Comparison of ENCODE assay signal across 24 cellular contexts in the genomic region with DNA sequence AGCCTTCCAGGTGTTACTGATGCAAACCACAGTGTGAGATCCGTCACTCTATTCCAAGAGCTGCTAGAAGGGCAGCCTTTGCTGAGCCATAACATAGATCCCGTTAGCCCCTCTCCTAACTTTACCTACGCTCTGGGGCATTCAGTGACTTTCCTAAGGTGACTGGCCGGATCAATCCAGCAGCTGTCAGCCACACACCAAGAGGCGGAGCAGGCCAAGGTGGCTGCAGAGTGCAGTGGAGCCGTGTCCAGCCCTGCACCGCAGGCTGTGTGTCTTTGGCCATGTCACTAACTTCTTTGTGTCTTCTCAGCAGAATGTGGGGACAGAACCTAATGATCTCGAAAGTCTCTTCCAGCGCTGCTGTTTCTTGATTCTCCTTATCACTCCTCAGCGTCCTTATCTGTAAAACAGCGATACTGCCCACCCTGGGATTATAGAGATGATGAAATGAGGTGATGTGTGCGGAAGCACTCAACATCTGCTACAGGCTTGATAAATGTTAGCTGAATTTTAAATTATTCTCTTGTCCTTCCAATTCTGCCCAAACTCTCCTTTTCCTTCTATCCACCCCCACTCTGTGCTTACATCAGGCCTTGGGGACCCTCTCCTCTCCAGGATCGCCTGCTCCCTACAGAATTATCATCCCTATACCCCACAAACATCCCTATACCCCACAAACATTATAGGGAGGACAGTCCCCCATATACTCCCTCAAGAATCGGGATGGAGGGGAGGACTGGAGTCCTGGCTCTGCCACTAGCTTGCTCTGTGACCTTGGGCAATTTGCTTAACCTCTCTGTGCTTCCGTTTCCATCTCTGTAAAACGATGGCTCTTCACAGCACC. TPM values are rescaled to one million over a fixed set of nuclear protein-coding genes. Genes with fewer than 3 reads are reported as not detected.
DNase-seq lines count a peak whose midpoint lies in the region; ATAC-seq and TF ChIP-seq lines count a peak whose summit lies in the region.
"Had no signal": no experiment of that assay in that cellular context is flagged by ENCODE, and none has a peak within 500 bp of the region (broad histone marks: within the 10 kb centered on the region; RNA-seq: fewer than 3 reads in every experiment).

No MANE protein-coding gene starts in this region.

- H3K9me3 Mint-ChIP-seq in brain (no peaks in the 10 kb centered on the region), MCF 10A (ENCODE audit: unreplicated experiment) (no peaks in the 10 kb centered on the region)
- H3K9me3 Mint-ChIP-seq: activated naive CD8-positive, alpha-beta T cell treated with anti-CD3 and anti-CD28 coated beads, Interleukin-2, amount 50 U/mL, for 24 hours; activated T-helper 2 cell treated with anti-CD3 and anti-CD28 coated beads, Interferon-gamma antibody, Interleukin-2, Interleukin-4, amounts not matched to agents 10 μg/mL and 5 μg/mL and 100 μg/mL, durations not matched to agents 14 hours and 24 hours and 36 hours; CD4-positive, alpha-beta memory T cell; immature natural killer cell; stimulated activated effector memory CD8-positive, alpha-beta T cell treated with anti-CD3 and anti-CD28 coated beads, Interleukin-12 subunit alpha, Interleukin-12 subunit beta, amount 100 ng/mL, for 72 hours had no signal

- H3K27ac ChIP-seq in BLaER1 (peak overlapping the region; percentile 82), HUES48 (ENCODE audit: low read depth, low read length) (peak overlapping the region; percentile 96), iPS-20b (ENCODE audit: low read length) (no peak overlapping the region)
- H3K27ac ChIP-seq: cardiac muscle cell, esophagus muscularis mucosa, ovary, SK-N-MC, thoracic aorta had no signal

- H4K20me1 ChIP-seq in BLaER1, result no peaks in the 10 kb centered on the region

- H3K9me3 ChIP-seq in BLaER1 (no peaks in the 10 kb centered on the region), HUES48 (ENCODE audit: control insufficient read depth, insufficient read depth, low read length) (no peaks in the 10 kb centered on the region), iPS-20b (ENCODE audit: insufficient read depth, low read depth, low read length) (no peaks in the 10 kb centered on the region)
- H3K9me3 ChIP-seq: esophagus muscularis mucosa, ovary, Peyer's patch, thoracic aorta had no signal

- CTCF ChIA-PET in MCF 10A (lab: Yijun Ruan, JAX), result interaction anchor here (0.6 to 4.1 kb wide), 5 partner anchors 52 to 685 kb away, joined by 3 to 34 read pairs (median 7); no protein-coding TSS in a partner anchor

- BruUV-seq in MCF 10A (replicated peaks; lab: Mats Ljungman, UMichigan), result no TSS peak

- TF ChIP-seq CTCF in brain (conservative IDR thresholded peaks at IDR 0.05) (no peak), MCF 10A (IDR thresholded peaks at IDR 0.05; ENCODE audit: unreplicated experiment) (no peak)

- H3K9ac ChIP-seq in BLaER1, result peak overlapping the region; percentile 25; the same call in 1 of the 2 replicates
- no peak overlapping the region for H3K9ac ChIP-seq in HUES48 (ENCODE audit: low read depth, low read length)
- no peak overlapping the region for H3K9ac ChIP-seq in iPS-20b (ENCODE audit: low read depth, low read length)

- H3K4me1 Mint-ChIP-seq in brain (peaks cover 100% of the 10 kb centered on the region), MCF 10A (ENCODE audit: insufficient read depth, unreplicated experiment) (peaks cover 19% of the 10 kb centered on the region)
- H3K4me1 Mint-ChIP-seq: immature natural killer cell had no signal

- intact Hi-C loops in MCF 10A (cut with micrococcal nuclease), result loop anchor here (1.0 kb wide), 1 partner anchor 40 kb away; no protein-coding TSS in a partner anchor

- peak overlapping the region; percentile 80 for H3K4me2 ChIP-seq in BLaER1

- H3K4me3 ChIP-seq in BLaER1 (peak overlapping the region; percentile 30; the same call in 1 of the 2 replicates), HUES48 (ENCODE audit: low read depth, low read length) (peak overlapping the region; percentile 33; the same call in 1 of the 2 replicates), iPS-20b (ENCODE audit: low read length) (peak overlapping the region; percentile 26; the same call in 1 of the 2 replicates)
- H3K4me3 ChIP-seq: cardiac muscle cell, esophagus muscularis mucosa, ovary, SK-N-MC, thoracic aorta had no signal

- no peak for ATAC-seq in HG02571 (IDR thresholded peaks at IDR 0.05; ENCODE audit: unreplicated experiment)
- ATAC-seq: activated CD4-positive, alpha-beta T cell treated with anti-CD3 and anti-CD28 coated beads for 36 hours; activated naive CD8-positive, alpha-beta T cell treated with anti-CD3 and anti-CD28 coated beads, Interleukin-2, amount 50 U/mL, for 24 hours; stimulated activated effector memory CD8-positive, alpha-beta T cell treated with anti-CD3 and anti-CD28 coated beads, Interleukin-12 subunit alpha, Interleukin-12 subunit beta, amount 100 ng/mL, for 72 hours had no signal

- H3K27me3 ChIP-seq in BLaER1 (no peaks in the 10 kb centered on the region), HUES48 (ENCODE audit: control insufficient read depth, insufficient read depth, low read length) (peaks cover 77% of the 10 kb centered on the region), iPS-20b (ENCODE audit: insufficient read depth, low read length) (peaks cover 79% of the 10 kb centered on the region)
- H3K27me3 ChIP-seq: ovary, Peyer's patch had no signal

- H3K36me3 Mint-ChIP-seq in brain (no peaks in the 10 kb centered on the region), MCF 10A (ENCODE audit: insufficient read depth, unreplicated experiment) (no peaks in the 10 kb centered on the region)
- H3K36me3 Mint-ChIP-seq: CD4-positive, alpha-beta memory T cell; immature natural killer cell; stimulated activated effector memory CD8-positive, alpha-beta T cell treated with anti-CD3 and anti-CD28 coated beads, Interleukin-12 subunit alpha, Interleukin-12 subunit beta, amount 100 ng/mL, for 72 hours had no signal

- H3K4me3 Mint-ChIP-seq in brain (peak overlapping the region in 1 of 5 experiments; percentile 58), MCF 10A (ENCODE audit: unreplicated experiment) (no peak overlapping the region)
- H3K4me3 Mint-ChIP-seq: activated CD4-positive, alpha-beta T cell treated with anti-CD3 and anti-CD28 coated beads for 36 hours; activated naive CD8-positive, alpha-beta T cell treated with anti-CD3 and anti-CD28 coated beads, Interleukin-2, amount 50 U/mL, for 24 hours; CD4-positive, alpha-beta memory T cell; immature natural killer cell; stimulated activated effector memory CD8-positive, alpha-beta T cell treated with anti-CD3 and anti-CD28 coated beads, Interleukin-12 subunit alpha, Interleukin-12 subunit beta, amount 100 ng/mL, for 72 hours had no signal

- H3K27ac Mint-ChIP-seq in brain, result peak overlapping the region; percentile 29 to 93 (median 79)
- H3K27ac Mint-ChIP-seq in MCF 10A (ENCODE audit: low read depth, unreplicated experiment), result no peak overlapping the region
- H3K27ac Mint-ChIP-seq: activated CD4-positive, alpha-beta T cell treated with anti-CD3 and anti-CD28 coated beads for 36 hours; activated naive CD8-positive, alpha-beta T cell treated with anti-CD3 and anti-CD28 coated beads, Interleukin-2, amount 50 U/mL, for 24 hours; activated T-helper 2 cell treated with anti-CD3 and anti-CD28 coated beads, Interferon-gamma antibody, Interleukin-2, Interleukin-4, amounts not matched to agents 10 μg/mL and 5 μg/mL and 100 μg/mL, durations not matched to agents 14 hours and 24 hours and 36 hours; CD4-positive, alpha-beta memory T cell; immature natural killer cell; stimulated activated effector memory CD8-positive, alpha-beta T cell treated with anti-CD3 and anti-CD28 coated beads, Interleukin-12 subunit alpha, Interleukin-12 subunit beta, amount 100 ng/mL, for 72 hours had no signal

- POLR2A ChIA-PET in MCF 10A (lab: Yijun Ruan, JAX), result no interaction called here

- H3K27me3 Mint-ChIP-seq in brain, result peaks cover 12% of the 10 kb centered on the region
- H3K27me3 Mint-ChIP-seq in MCF 10A (ENCODE audit: insufficient read depth, unreplicated experiment), result peaks cover 31% of the 10 kb centered on the region

- H3K4me1 ChIP-seq in BLaER1, result peaks cover 98% of the 10 kb centered on the region
- H3K4me1 ChIP-seq in HUES48 (ENCODE audit: control insufficient read depth, insufficient read depth, low read length), result peaks cover 84% of the 10 kb centered on the region
- peaks cover 63% of the 10 kb centered on the region for H3K4me1 ChIP-seq in iPS-20b (ENCODE audit: insufficient read depth, low read length)

- H3K36me3 ChIP-seq in BLaER1 (no peaks in the 10 kb centered on the region), HUES48 (ENCODE audit: control insufficient read depth, insufficient read depth, low read length) (no peaks in the 10 kb centered on the region), iPS-20b (ENCODE audit: insufficient read depth, low read depth, low read length) (no peaks in the 10 kb centered on the region)
- H3K36me3 ChIP-seq: cardiac muscle cell, esophagus muscularis mucosa, ovary, Peyer's patch, thoracic aorta had no signal

- no peak for DNase-seq in activated effector memory CD4-positive, alpha-beta T cell treated with anti-CD3 and anti-CD28 coated beads, Interleukin-2, amount 50 U/mL, for 16 hours
- DNase-seq in NCI-H1048 (lab: John Stamatoyannopoulos, UW), result no peak
- DNase-seq in MCF 10A (ENCODE audit: unreplicated experiment), result no peak
- DNase-seq: ACHN; activated CD4-positive, alpha-beta T cell treated with anti-CD3 and anti-CD28 coated beads for 36 hours; activated naive CD8-positive, alpha-beta T cell treated with anti-CD3 and anti-CD28 coated beads, Interleukin-2, amount 50 U/mL, for 24 hours; immature natural killer cell; Kasumi-1; ovary; T-helper 9 cell had no signal

RNA-seq across cellular contexts. Expression of a gene that starts 25.8 kb away (rescaled TPM):
- 9.2 TPM for polyA plus RNA-seq in brain (ENCODE audit: insufficient read depth, low read depth, low replicate concordance)
- not detected in 2 replicates for total RNA-seq in MCF 10A (2022)
- total RNA-seq: activated T-helper 2 cell treated with anti-CD3 and anti-CD28 coated beads, Interferon-gamma antibody, Interleukin-2, Interleukin-4, amounts not matched to agents 10 μg/mL and 5 μg/mL and 100 μg/mL, durations not matched to agents 14 hours and 24 hours and 36 hours; CD4-positive, alpha-beta memory T cell; glomerular endothelial cell had no signal
- polyA plus RNA-seq: CD4-positive, alpha-beta memory T cell; immature natural killer cell had no signal
